In the genomic region with DNA sequence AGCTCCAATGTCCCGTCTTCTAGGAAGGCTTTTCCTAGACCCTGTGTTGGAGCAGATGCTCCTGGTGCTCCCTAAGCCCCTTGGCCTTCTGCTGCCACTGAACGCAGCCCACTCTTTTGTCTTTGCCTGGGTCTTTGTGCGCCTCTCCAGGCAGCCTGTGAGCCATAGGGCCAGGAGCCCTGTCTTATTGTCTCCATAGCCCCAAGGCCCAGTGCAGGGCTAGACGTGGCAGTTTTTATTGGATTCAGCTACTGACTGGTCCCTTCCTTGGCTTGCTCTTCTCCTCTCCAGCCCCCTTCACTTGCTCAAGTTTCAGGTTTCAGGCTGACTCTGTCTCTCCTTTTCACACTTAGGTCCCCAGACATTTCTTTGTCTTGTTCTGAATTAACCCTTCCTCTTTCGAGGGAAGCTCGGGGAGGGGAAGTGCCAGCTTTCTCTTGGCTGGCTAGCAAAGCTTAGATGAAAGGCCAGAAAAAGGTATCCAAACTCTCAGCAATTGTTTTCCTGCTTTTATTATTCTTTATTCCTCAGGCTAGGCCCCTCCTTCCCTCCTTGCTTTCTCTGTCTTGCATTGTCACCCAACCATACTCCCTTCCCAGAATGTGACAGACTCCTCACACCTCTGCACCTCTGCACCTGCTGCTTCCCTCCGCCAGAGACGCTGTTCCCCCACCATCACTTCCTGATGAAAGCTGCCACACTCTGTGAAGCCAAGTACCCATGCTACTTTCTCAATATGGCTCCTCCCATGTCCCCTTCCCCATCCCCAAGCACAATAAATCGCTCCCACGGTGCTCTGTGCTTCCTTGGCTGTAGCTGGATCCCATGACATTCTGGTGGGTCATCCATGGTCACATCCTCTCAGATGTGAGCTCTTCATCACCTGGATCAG, we compare ENCODE assay signal across 10 cellular contexts.
DNase-seq lines count a peak whose midpoint lies in the region; ATAC-seq and TF ChIP-seq lines count a peak whose summit lies in the region.
"Had no signal": no experiment of that assay in that cellular context is flagged by ENCODE, and none has a peak within 500 bp of the region (broad histone marks: within the 10 kb centered on the region; RNA-seq: fewer than 3 reads in every experiment).

No MANE protein-coding gene starts in this region.

- no peaks in the 10 kb centered on the region for H3K9me3 ChIP-seq in spleen

- DNase-seq in NCI-H82 (lab: John Stamatoyannopoulos, UW) (peak; percentile 15), NCI-H82 treated with DMSO at 0.1 percent for 48 hours (lab: John Stamatoyannopoulos, UW; ENCODE audit: unreplicated experiment) (no peak), NOMO-1 treated with DMSO at 0.1 percent for 48 hours (lab: John Stamatoyannopoulos, UW; ENCODE audit: unreplicated experiment) (peak; percentile 61), spleen (no peak), NCI-H524 treated with DMSO at 0.1 percent for 48 hours (lab: John Stamatoyannopoulos, UW) (no peak), medulla oblongata (ENCODE audit: extremely low spot score) (no peak)
- no peak for DNase-seq in stimulated activated naive CD4-positive, alpha-beta T cell treated with Interleukin-2 at 50 U/mL for 16 hours (lab: John Stamatoyannopoulos, UW)
- DNase-seq: natural killer cell, PC-3 had no signal

- H3K27me3 ChIP-seq in spleen (replicated peaks in 1 of 7), result no peaks in the 10 kb centered on the region

- TF ChIP-seq POLR2A in spleen (IDR thresholded peaks at IDR 0.05), result no peak

- intact Hi-C loops in spleen (cut with DNase I; ENCODE audit: low total_unique reads), result no loop called here

- H3K4me1 ChIP-seq in spleen, result peaks cover 0 to 37% (median 18%) of the 10 kb centered on the region in 6 donors

- no peaks in the 10 kb centered on the region for H3K36me3 ChIP-seq in spleen

- 67 to 70% (median 68%) methylated on average over 10 of the region's 10 CpGs for WGBS in spleen, 5 donors

- TF ChIP-seq CTCF in spleen (IDR thresholded peaks at IDR 0.05 in 8 of 11, conservative IDR thresholded peaks at IDR 0.05 in 3 of 11), result peak; percentile 7 to 64 (median 43)

- peak; percentile 76 for ATAC-seq in HG02610 (IDR thresholded peaks at IDR 0.05; ENCODE audit: unreplicated experiment)
- ATAC-seq: natural killer cell, PC-3 had no signal

- peak overlapping the region in 2 of 8 donors; percentile 7 to 54 for H3K27ac ChIP-seq in spleen

- no peak overlapping the region for H3K4me3 ChIP-seq in spleen

Comparison
In these comparisons a context has a peak if more than half of its experiments do, and no peak if none do; other contexts are left out.
1. DNase-seq: peak in NCI-H82 (single experiment) and NOMO-1 treated with DMSO at 0.1 percent for 48 hours (single experiment); none in NCI-H82 treated with DMSO at 0.1 percent for 48 hours (single experiment), spleen (single experiment), NCI-H524 treated with DMSO at 0.1 percent for 48 hours (single experiment), medulla oblongata (single experiment) and stimulated activated naive CD4-positive, alpha-beta T cell treated with Interleukin-2 at 50 U/mL for 16 hours (single experiment).